Comparison of ENCODE assay signal across 29 cellular contexts in the genomic region with DNA sequence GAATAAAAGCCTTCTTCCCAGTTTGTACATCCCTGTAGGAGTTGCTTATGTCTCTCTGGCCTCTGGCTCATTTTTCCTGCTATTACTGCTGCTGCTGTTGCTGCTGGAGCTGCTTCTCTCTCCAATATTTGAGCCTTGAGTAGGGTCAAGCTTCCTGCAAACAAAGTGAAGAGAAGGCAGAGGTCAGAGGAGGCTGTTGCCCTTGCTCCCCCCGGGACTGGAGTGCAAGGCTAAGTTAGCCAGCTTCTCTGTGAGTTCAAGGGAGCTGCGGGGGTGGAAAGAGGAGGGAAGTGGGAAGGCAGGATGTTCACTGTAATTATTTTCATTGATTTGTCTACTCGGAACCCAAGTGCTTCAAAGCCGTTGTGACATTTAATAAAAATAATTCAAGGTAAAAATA.
"Had no signal": no experiment of that assay in that cellular context is flagged by ENCODE, and none has a peak within 500 bp of the region (broad histone marks: within the 10 kb centered on the region; RNA-seq: fewer than 3 reads in every experiment).

No MANE protein-coding gene starts in this region.

- H3K79me2 ChIP-seq: parathyroid adenoma had no signal

- ATAC-seq: heart left ventricle; left colon; natural killer cell; psoas muscle; right cardiac atrium; stimulated activated effector memory CD8-positive, alpha-beta T cell treated with anti-CD3 and anti-CD28 coated beads, Interleukin-12 subunit alpha, Interleukin-12 subunit beta, amount 100 ng/mL, for 72 hours; upper lobe of right lung had no signal

- H3K9me3 ChIP-seq: heart left ventricle, neutrophil, psoas muscle, sigmoid colon, spleen, suprapubic skin, thoracic aorta, tibial artery, upper lobe of right lung had no signal

- H3K36me3 Mint-ChIP-seq: mesothelial cell of epicardium; naive B cell; natural killer cell; neural progenitor cell; stimulated activated effector memory CD8-positive, alpha-beta T cell treated with anti-CD3 and anti-CD28 coated beads, Interleukin-12 subunit alpha, Interleukin-12 subunit beta, amount 100 ng/mL, for 72 hours had no signal

- H3K27ac Mint-ChIP-seq: mesothelial cell of epicardium; naive B cell; natural killer cell; nephron progenitor cell; neural progenitor cell; stimulated activated effector memory CD8-positive, alpha-beta T cell treated with anti-CD3 and anti-CD28 coated beads, Interleukin-12 subunit alpha, Interleukin-12 subunit beta, amount 100 ng/mL, for 72 hours; stimulated activated naive CD8-positive, alpha-beta T cell treated with anti-CD3 and anti-CD28 coated beads, Interleukin-15, Interleukin-2, amounts not matched to agents 100 ng/mL and 50 ng/mL, for 24 hours had no signal

- H3K4me3 ChIP-seq: heart left ventricle, lung, neural progenitor cell, psoas muscle, sigmoid colon, spleen, suprapubic skin, thoracic aorta, tibial artery, upper lobe of right lung had no signal

- H3K36me3 ChIP-seq: heart left ventricle, neural progenitor cell, neutrophil, sigmoid colon, spleen, suprapubic skin, thoracic aorta, tibial artery, upper lobe of right lung had no signal

- H3K4me1 Mint-ChIP-seq: mesothelial cell of epicardium, naive B cell, natural killer cell, nephron progenitor cell, neural progenitor cell had no signal

- H3K4me2 ChIP-seq: neural progenitor cell had no signal

- H3K4me1 ChIP-seq: neural progenitor cell, parathyroid adenoma, psoas muscle, sigmoid colon, suprapubic skin, tibial artery, upper lobe of right lung had no signal

- H3K4me3 Mint-ChIP-seq: mesothelial cell of epicardium; naive B cell; natural killer cell; nephron progenitor cell; neural progenitor cell; stimulated activated effector memory CD8-positive, alpha-beta T cell treated with anti-CD3 and anti-CD28 coated beads, Interleukin-12 subunit alpha, Interleukin-12 subunit beta, amount 100 ng/mL, for 72 hours; stimulated activated naive CD8-positive, alpha-beta T cell treated with anti-CD3 and anti-CD28 coated beads, Interleukin-15, Interleukin-2, amounts not matched to agents 100 ng/mL and 50 ng/mL, for 24 hours had no signal

- H3K9me3 Mint-ChIP-seq: mesothelial cell of epicardium; naive B cell; natural killer cell; nephron progenitor cell; neural progenitor cell; stimulated activated effector memory CD8-positive, alpha-beta T cell treated with anti-CD3 and anti-CD28 coated beads, Interleukin-12 subunit alpha, Interleukin-12 subunit beta, amount 100 ng/mL, for 72 hours; stimulated activated naive CD8-positive, alpha-beta T cell treated with anti-CD3 and anti-CD28 coated beads, Interleukin-15, Interleukin-2, amounts not matched to agents 100 ng/mL and 50 ng/mL, for 24 hours had no signal

- DNase-seq: glutamatergic neuron; hippocampal formation; kidney glomerular epithelial cell; left colon; mesendoderm; naive B cell; natural killer cell; nephron progenitor cell; occipital lobe; psoas muscle; right cardiac atrium; sigmoid colon; small intestine; spleen; stimulated activated CD4-positive, alpha-beta T cell treated with anti-CD3 and anti-CD28 coated beads, Interleukin-4, amount 100 ng/mL, for 24 hours; stimulated activated naive CD4-positive, alpha-beta T cell; tibial artery; trophoblast cell; upper lobe of right lung had no signal

- H3K27ac ChIP-seq: neural progenitor cell, neutrophil, parathyroid adenoma, psoas muscle, sigmoid colon, spleen, suprapubic skin, thoracic aorta, tibial artery, upper lobe of right lung had no signal

- H2AFZ ChIP-seq: neural progenitor cell, parathyroid adenoma had no signal
